In genomic region chr17:64095144-64095882, GRCh38 we compare ENCODE assay signal across 11 cellular contexts. TPM values are rescaled to one million over a fixed set of nuclear protein-coding genes. Genes with fewer than 3 reads are reported as not detected.
DNase-seq lines count a peak whose midpoint lies in the region; FAIRE-seq lines count a peak whose summit lies in the region.
"Had no signal": no experiment of that assay in that cellular context is flagged by ENCODE, and none has a peak within 500 bp of the region (broad histone marks: within the 10 kb centered on the region; RNA-seq: fewer than 3 reads in every experiment).

No MANE protein-coding gene starts in this region.

- no peak overlapping the region for H2BK120ac ChIP-seq in trophoblast cell (ENCODE audit: insufficient read depth, low read length, poor library complexity)

- H3K36me3 ChIP-seq in small intestine (ENCODE audit: control insufficient read depth in 2 of 2, insufficient read depth in 2 of 2, low read length in 2 of 2) (peaks cover 0 to 4% of the 10 kb centered on the region in 2 donors), trophoblast cell (ENCODE audit: control insufficient read depth in 1 of 2, insufficient read depth in 2 of 2, low read length in 2 of 2) (peaks cover 5% of the 10 kb centered on the region in 2 experiments)

- no peak overlapping the region for H3K23ac ChIP-seq in trophoblast cell (ENCODE audit: low read length)

- no peak overlapping the region for H2BK12ac ChIP-seq in trophoblast cell (ENCODE audit: low read length)

- peak overlapping the region; percentile 27 for H3K4me3 Mint-ChIP-seq in T-helper 2 cell treated with Interferon-gamma antibody and Interleukin-4, amounts not matched to agents 5 μg/mL and 100 μg/mL, for 36 hours
- H3K4me3 Mint-ChIP-seq: activated naive CD4-positive, alpha-beta T cell treated with anti-CD3 and anti-CD28 coated beads, Interleukin-2, amount 10 ng/mL, durations not matched to agents 7 days and 5 days had no signal

- H3K79me2 ChIP-seq in trophoblast cell (ENCODE audit: control insufficient read depth, insufficient read depth, low read length, poor library complexity) = no peaks in the 10 kb centered on the region

- H3K9me3 Mint-ChIP-seq in T-helper 2 cell treated with Interferon-gamma antibody and Interleukin-4, amounts not matched to agents 5 μg/mL and 100 μg/mL, for 36 hours = no peaks in the 10 kb centered on the region
- H3K9me3 Mint-ChIP-seq: activated naive CD4-positive, alpha-beta T cell treated with anti-CD3 and anti-CD28 coated beads, Interleukin-2, amount 10 ng/mL, durations not matched to agents 7 days and 5 days had no signal

- no peak overlapping the region for H3K4me3 ChIP-seq in small intestine (ENCODE audit: low read depth in 1 of 2, low read length in 2 of 2)
- H3K4me3 ChIP-seq in trophoblast cell (ENCODE audit: low read depth, low read length) = no peak overlapping the region
- H3K4me3 ChIP-seq: SJSA1 had no signal

- H4K91ac ChIP-seq in trophoblast cell (ENCODE audit: low read depth, low read length) = no peak overlapping the region

- H2BK5ac ChIP-seq in trophoblast cell (ENCODE audit: low read depth, low read length, poor library complexity) = no peak overlapping the region

- no peaks in the 10 kb centered on the region for H3K79me1 ChIP-seq in trophoblast cell (ENCODE audit: low read length)

- no peaks in the 10 kb centered on the region for H3K27me3 Mint-ChIP-seq in T-helper 2 cell treated with Interferon-gamma antibody and Interleukin-4, amounts not matched to agents 5 μg/mL and 100 μg/mL, for 36 hours (ENCODE audit: low read depth)
- H3K27me3 Mint-ChIP-seq: activated naive CD4-positive, alpha-beta T cell treated with anti-CD3 and anti-CD28 coated beads, Interleukin-2, amount 10 ng/mL, durations not matched to agents 7 days and 5 days had no signal

- DNase-seq in T-helper 2 cell treated with Interferon-gamma antibody and Interleukin-4, amounts not matched to agents 5 μg/mL and 100 μg/mL, for 36 hours (ENCODE audit: low spot score) = no peak
- DNase-seq in T-helper 2 cell (no peak), NCI-H510A (lab: John Stamatoyannopoulos, UW) (peak; percentile 95), dermis blood vessel endothelial cell (peak; percentile 33), small intestine (peak; percentile 81), AG08395 (ENCODE audit: low spot score) (no peak), trophoblast cell (no peak), HCEC 1CT (no peak)
- DNase-seq: activated naive CD4-positive, alpha-beta T cell treated with anti-CD3 and anti-CD28 coated beads, Interleukin-2, amount 10 ng/mL, durations not matched to agents 7 days and 5 days had no signal

- no peak overlapping the region for H2AK5ac ChIP-seq in trophoblast cell (ENCODE audit: low read length)

- H3K27ac ChIP-seq in small intestine (ENCODE audit: low read depth in 1 of 2, low read length in 1 of 2) (peak overlapping the region in 1 of 2 donors; percentile 83), trophoblast cell (ENCODE audit: low read depth, low read length) (no peak overlapping the region)
- H3K27ac ChIP-seq: SJSA1 had no signal

- no peak overlapping the region for H4K12ac ChIP-seq in trophoblast cell (ENCODE audit: low read depth, low read length)

- FAIRE-seq in small intestine (lab: Jason Lieb, UNC) = no peak
- FAIRE-seq: endometrium had no signal

- H4K8ac ChIP-seq in trophoblast cell (ENCODE audit: low read depth, low read length) = no peak overlapping the region

- H3K4me1 ChIP-seq in small intestine (ENCODE audit: control insufficient read depth in 2 of 2, insufficient read depth in 1 of 2, low read depth in 1 of 2, low read length in 1 of 2) (peaks cover 9 to 15% of the 10 kb centered on the region in 2 donors), trophoblast cell (ENCODE audit: control insufficient read depth in 1 of 2, insufficient read depth in 2 of 2, low read length in 2 of 2) (peaks cover 0 to 3% of the 10 kb centered on the region in 2 experiments)

- no peak overlapping the region for H3K14ac ChIP-seq in trophoblast cell (ENCODE audit: low read length)

- H3K4me1 Mint-ChIP-seq in T-helper 2 cell treated with Interferon-gamma antibody and Interleukin-4, amounts not matched to agents 5 μg/mL and 100 μg/mL, for 36 hours (ENCODE audit: low read depth) = peaks cover 66% of the 10 kb centered on the region

- H3K9me3 ChIP-seq in small intestine (ENCODE audit: control insufficient read depth, low read depth) (no peaks in the 10 kb centered on the region), trophoblast cell (ENCODE audit: insufficient read depth, low read depth, low read length) (peaks cover 1% of the 10 kb centered on the region)

- no peak overlapping the region for H3K9ac ChIP-seq in trophoblast cell (ENCODE audit: low read length)

- H3K27ac Mint-ChIP-seq in T-helper 2 cell treated with Interferon-gamma antibody and Interleukin-4, amounts not matched to agents 5 μg/mL and 100 μg/mL, for 36 hours = peak overlapping the region; percentile 39

- H3K18ac ChIP-seq in trophoblast cell (ENCODE audit: low read length) = no peak overlapping the region

- H3K4ac ChIP-seq in trophoblast cell (ENCODE audit: low read depth, low read length) = no peak overlapping the region

- H3K4me2 ChIP-seq in trophoblast cell (ENCODE audit: low read length) = no peak overlapping the region

- H3K27me3 ChIP-seq in small intestine (ENCODE audit: control insufficient read depth in 2 of 2, insufficient read depth in 2 of 2, low read length in 2 of 2) (no peaks in the 10 kb centered on the region), trophoblast cell (ENCODE audit: insufficient read depth, low read length) (no peaks in the 10 kb centered on the region)
- H3K27me3 ChIP-seq: SJSA1 had no signal

- H3K36me3 Mint-ChIP-seq in T-helper 2 cell treated with Interferon-gamma antibody and Interleukin-4, amounts not matched to agents 5 μg/mL and 100 μg/mL, for 36 hours (ENCODE audit: low read depth) = peaks cover 69% of the 10 kb centered on the region

- WGBS in small intestine, 3 donors = 53 to 70% (median 57%) methylated on average over 7 of the region's 7 CpGs
- WGBS in trophoblast cell (ENCODE audit: extremely low coverage, insufficient coverage, insufficient read length) = no CpG with 5 or more reads among the region's 7 CpGs

- no peak overlapping the region for H2AFZ ChIP-seq in trophoblast cell (ENCODE audit: insufficient read depth, low read length, poor library complexity)

RNA-seq across cellular contexts. Expression of gene ERN1, which starts 34.6 kb away (rescaled TPM):
- total RNA-seq in dermis blood vessel endothelial cell = 17.5 and 20.4 TPM in 2 replicates
- polyA plus RNA-seq in small intestine = 10 to 100 TPM in 1 of 3 donors, 1 to 10 TPM in 2; 2.2 to 10.3 (median 2.7) TPM
- 16.3 and 17.4 TPM in 2 replicates for polyA plus RNA-seq in trophoblast cell (2013)

Comparison
In these comparisons a context has a peak if more than half of its experiments do, and no peak if none do; other contexts are left out.
1. DNase-seq: peak in NCI-H510A (single experiment), dermis blood vessel endothelial cell (single experiment) and small intestine (single experiment); none in T-helper 2 cell treated with Interferon-gamma antibody and Interleukin-4, amounts not matched to agents 5 μg/mL and 100 μg/mL, for 36 hours (single experiment), T-helper 2 cell (0 of 5), AG08395 (single experiment), trophoblast cell (0 of 2) and HCEC 1CT (single experiment).